ENCODE assay signal across 8 cellular contexts in genomic region chr1:32273389-32274208, GRCh38. TPM values are rescaled to one million over a fixed set of nuclear protein-coding genes. Genes with fewer than 3 reads are reported as not detected.
DNase-seq lines count a peak whose midpoint lies in the region; TF ChIP-seq lines count a peak whose summit lies in the region.

No MANE protein-coding gene starts in this region.

- H3K9me3 ChIP-seq in spleen: no peaks in the 10 kb centered on the region

- WGBS in spleen, 5 donors: 34 to 54% (median 46%) methylated on average over 10 of the region's 10 CpGs

- H3K9me3 Mint-ChIP-seq in activated naive CD8-positive, alpha-beta T cell treated with anti-CD3 and anti-CD28 coated beads for 36 hours: no peaks in the 10 kb centered on the region

- peak overlapping the region in 5 of 8 donors; percentile 31 to 79 (median 57) for H3K27ac ChIP-seq in spleen
- no peak overlapping the region for H3K27ac ChIP-seq in caudate nucleus (ENCODE audit: low read depth, low read length)

- H3K27ac Mint-ChIP-seq in activated naive CD8-positive, alpha-beta T cell treated with anti-CD3 and anti-CD28 coated beads for 36 hours: peak overlapping the region; percentile 91

- no peaks in the 10 kb centered on the region for H3K27me3 Mint-ChIP-seq in activated naive CD8-positive, alpha-beta T cell treated with anti-CD3 and anti-CD28 coated beads for 36 hours

- peaks cover 62% of the 10 kb centered on the region for H3K4me1 Mint-ChIP-seq in activated naive CD8-positive, alpha-beta T cell treated with anti-CD3 and anti-CD28 coated beads for 36 hours

- TF ChIP-seq CTCF in spleen (IDR thresholded peaks at IDR 0.05 in 8 of 11, conservative IDR thresholded peaks at IDR 0.05 in 3 of 11): no peak

- peak; percentile 73 for DNase-seq in HT1080 (ENCODE audit: low read depth)
- DNase-seq in activated naive CD8-positive, alpha-beta T cell treated with anti-CD3 and anti-CD28 coated beads for 36 hours: peak; percentile 89
- DNase-seq in spleen: peak; percentile 89
- DNase-seq in GOT3 (lab: John Stamatoyannopoulos, UW): no peak
- no peak for DNase-seq in NCI-H2107 treated with DMSO at 0.1 percent for 48 hours (lab: John Stamatoyannopoulos, UW; ENCODE audit: unreplicated experiment)
- DNase-seq in cardiac septum (ENCODE audit: low spot score): no peak
- no peak for DNase-seq in caudate nucleus (lab: John Stamatoyannopoulos, UW)

- H3K36me3 ChIP-seq in spleen: peaks cover 0 to 46% (median 12%) of the 10 kb centered on the region in 6 donors

- intact Hi-C loops in spleen (cut with DNase I; ENCODE audit: low total_unique reads): no loop called here
- intact Hi-C loops in cardiac septum (cut with DNase I): no loop called here

- peaks cover 65% of the 10 kb centered on the region for H3K36me3 Mint-ChIP-seq in activated naive CD8-positive, alpha-beta T cell treated with anti-CD3 and anti-CD28 coated beads for 36 hours

- peak overlapping the region; percentile 77 for H3K4me3 Mint-ChIP-seq in activated naive CD8-positive, alpha-beta T cell treated with anti-CD3 and anti-CD28 coated beads for 36 hours

- peaks cover 0 to 18% (median 0%) of the 10 kb centered on the region in 7 donors for H3K27me3 ChIP-seq in spleen (replicated peaks in 1 of 7)

- H3K4me3 ChIP-seq in spleen: peak overlapping the region in 1 of 8 donors; percentile 21

- peaks cover 0 to 58% (median 17%) of the 10 kb centered on the region in 6 donors for H3K4me1 ChIP-seq in spleen

- TF ChIP-seq POLR2A in Raji (IDR thresholded peaks at IDR 0.05; ENCODE audit: insufficient read depth, low read depth, low read length): peak; percentile 45; the same call in 1 of the 2 replicates
- no peak for TF ChIP-seq POLR2A in spleen (IDR thresholded peaks at IDR 0.05)

RNA-seq across cellular contexts. Expression of gene HDAC1, which starts 18.3 kb away (rescaled TPM):
- total RNA-seq in HT1080 (2014; rRNA removed; shearing (Covaris generic)): 123 and 126 TPM in 2 replicates
- 118 and 122 TPM in 2 replicates for polyA plus RNA-seq in HT1080 (2015; cell fraction: cytosol; rRNA removed)
- 179 and 182 TPM in 2 replicates for polyA plus RNA-seq in HT1080 (2015; cell fraction: nucleus; rRNA removed)
- 100 to 1,000 TPM; 142 to 149 TPM for total RNA-seq in activated naive CD8-positive, alpha-beta T cell treated with anti-CD3 and anti-CD28 coated beads for 36 hours
- total RNA-seq in spleen: 100 to 1,000 TPM in 4 of 7 donors, 10 to 100 TPM in 3; 83.0 to 116 (median 103) TPM
- 100 to 1,000 TPM in 1 of 3 donors, 10 to 100 TPM in 2; 91.0 to 108 (median 92.6) TPM for polyA plus RNA-seq in spleen
- total RNA-seq in cardiac septum: 29.9 TPM

RNA-seq across cellular contexts. Expression of gene LCK, which starts 22.5 kb away (rescaled TPM):
- 0.16 TPM in 1 of 2 replicates, not detected in the other for total RNA-seq in HT1080 (2014; rRNA removed; shearing (Covaris generic))
- polyA plus RNA-seq in HT1080 (2015; cell fraction: cytosol; rRNA removed): 0.07 and 0.23 TPM in 2 replicates
- 0.15 and 0.16 TPM in 2 replicates for polyA plus RNA-seq in HT1080 (2015; cell fraction: nucleus; rRNA removed)
- 100 to 1,000 TPM; 285 to 286 TPM for total RNA-seq in activated naive CD8-positive, alpha-beta T cell treated with anti-CD3 and anti-CD28 coated beads for 36 hours
- 10 to 100 TPM; 43.0 to 84.5 (median 58.7) TPM for total RNA-seq in spleen
- 10 to 100 TPM; 37.9 to 47.8 (median 42.8) TPM for polyA plus RNA-seq in spleen
- total RNA-seq in cardiac septum: 0.54 TPM

RNA-seq across cellular contexts. Expression of gene FAM167B, which starts 26.6 kb away (rescaled TPM):
- 0.17 and 0.95 TPM in 2 replicates for total RNA-seq in HT1080 (2014; rRNA removed; shearing (Covaris generic))
- polyA plus RNA-seq in HT1080 (2015; cell fraction: cytosol; rRNA removed): 1.3 and 1.4 TPM in 2 replicates
- polyA plus RNA-seq in HT1080 (2015; cell fraction: nucleus; rRNA removed): 1.4 TPM in 2 replicates
- total RNA-seq in activated naive CD8-positive, alpha-beta T cell treated with anti-CD3 and anti-CD28 coated beads for 36 hours: under 1 TPM in 1 of 2 experiments, not detected in 1; 0.32 TPM
- 1 to 10 TPM in 5 of 7 donors, under 1 TPM in 1, not detected in 1; 0.54 to 2.3 (median 1.3) TPM for total RNA-seq in spleen
- 1 to 10 TPM; 2.3 to 2.7 (median 2.7) TPM for polyA plus RNA-seq in spleen
- total RNA-seq in cardiac septum: 5.4 TPM

RNA-seq across cellular contexts. Expression of gene EIF3I, which starts 51.4 kb away (rescaled TPM):
- total RNA-seq in HT1080 (2014; rRNA removed; shearing (Covaris generic)): 640 and 670 TPM in 2 replicates
- polyA plus RNA-seq in HT1080 (2015; cell fraction: cytosol; rRNA removed): 524 and 565 TPM in 2 replicates
- 271 and 341 TPM in 2 replicates for polyA plus RNA-seq in HT1080 (2015; cell fraction: nucleus; rRNA removed)
- 100 to 1,000 TPM; 366 to 389 TPM for total RNA-seq in activated naive CD8-positive, alpha-beta T cell treated with anti-CD3 and anti-CD28 coated beads for 36 hours
- 100 to 1,000 TPM in 6 of 7 donors, 10 to 100 TPM in 1; 94.5 to 122 (median 104) TPM for total RNA-seq in spleen
- 100 to 1,000 TPM; 144 to 182 (median 155) TPM for polyA plus RNA-seq in spleen
- 91.5 TPM for total RNA-seq in cardiac septum

RNA-seq across cellular contexts. Expression of gene TMEM234, which starts 51.4 kb away (rescaled TPM):
- 15.6 and 17.2 TPM in 2 replicates for total RNA-seq in HT1080 (2014; rRNA removed; shearing (Covaris generic))
- polyA plus RNA-seq in HT1080 (2015; cell fraction: cytosol; rRNA removed): 12.8 and 13.5 TPM in 2 replicates
- 49.7 and 56.9 TPM in 2 replicates for polyA plus RNA-seq in HT1080 (2015; cell fraction: nucleus; rRNA removed)
- total RNA-seq in activated naive CD8-positive, alpha-beta T cell treated with anti-CD3 and anti-CD28 coated beads for 36 hours: 1 to 10 TPM; 5.7 to 6.5 TPM
- total RNA-seq in spleen (10 to 100 TPM; 18.4 to 30.2 (median 27.2) TPM), cardiac septum (12.3 TPM)
- polyA plus RNA-seq in spleen: 10 to 100 TPM in 2 of 3 donors, 1 to 10 TPM in 1; 7.7 to 14.9 (median 11.1) TPM

Comparison
In these comparisons a context has a peak if more than half of its experiments do, and no peak if none do; other contexts are left out.
1. DNase-seq: peak in HT1080 (single experiment), activated naive CD8-positive, alpha-beta T cell treated with anti-CD3 and anti-CD28 coated beads for 36 hours (single experiment) and spleen (single experiment); none in GOT3 (single experiment), NCI-H2107 treated with DMSO at 0.1 percent for 48 hours (single experiment), cardiac septum (single experiment) and caudate nucleus (0 of 61).
2. RNA of gene LCK, which starts 22.5 kb away (total RNA-seq): 285 to 286 TPM in activated naive CD8-positive, alpha-beta T cell treated with anti-CD3 and anti-CD28 coated beads for 36 hours and 43.0 to 84.5 TPM in spleen; 0.54 TPM in cardiac septum (single experiment) and 0.16 TPM in HT1080; every median in the first group is over 10 times any median in the second.